ENCODE assay signal across 8 cellular contexts in genomic region chr15:65638681-65639089, GRCh38. TPM values are rescaled to one million over a fixed set of nuclear protein-coding genes. Genes with fewer than 3 reads are reported as not detected.
A peak's percentile ranks its signal among the peaks of the same experiment; 100 is the strongest.
DNase-seq lines count a peak whose midpoint lies in the region; ATAC-seq lines count a peak whose summit lies in the region.

No MANE protein-coding gene starts in this region.

- no peak overlapping the region for H2AFZ ChIP-seq in ACC112 (ENCODE audit: low read length, unreplicated experiment)

- H3K27me3 Mint-ChIP-seq in stimulated activated naive CD8-positive, alpha-beta T cell treated with anti-CD3 and anti-CD28 coated beads, Interleukin-15, amount 100 ng/mL, for 72 hours = no peaks in the 10 kb centered on the region

- H3K9me3 ChIP-seq in SJSA1 (replicated peaks) = no peaks in the 10 kb centered on the region

- H3K9me3 Mint-ChIP-seq in stimulated activated naive CD8-positive, alpha-beta T cell treated with anti-CD3 and anti-CD28 coated beads, Interleukin-15, amount 100 ng/mL, for 72 hours = no peaks in the 10 kb centered on the region

- H3K79me2 ChIP-seq in ACC112 (ENCODE audit: control insufficient read depth, insufficient read depth, low read length, unreplicated experiment) = no peaks in the 10 kb centered on the region

- H3K36me3 ChIP-seq in ACC112 (ENCODE audit: insufficient read depth, low read length) (no peaks in the 10 kb centered on the region), SJSA1 (no peaks in the 10 kb centered on the region)

- H3K27ac Mint-ChIP-seq in stimulated activated naive CD8-positive, alpha-beta T cell treated with anti-CD3 and anti-CD28 coated beads, Interleukin-15, amount 100 ng/mL, for 72 hours = peak overlapping the region in 1 of 2 donors; percentile 13

- H3K27ac ChIP-seq in ACC112 (ENCODE audit: low read depth, low read length) (no peak overlapping the region), SJSA1 (no peak overlapping the region)

- peak; percentile 72 for ATAC-seq in stimulated activated naive CD8-positive, alpha-beta T cell treated with anti-CD3 and anti-CD28 coated beads, Interleukin-15, amount 100 ng/mL, for 72 hours
- no peak for ATAC-seq in HG02970 (IDR thresholded peaks at IDR 0.05; ENCODE audit: low FRiP score, unreplicated experiment)

- peak overlapping the region; percentile 22 for H3K4me3 ChIP-seq in ACC112 (ENCODE audit: low read depth, low read length)
- no peak overlapping the region for H3K4me3 ChIP-seq in SJSA1

- H3K27me3 ChIP-seq in ACC112 (ENCODE audit: insufficient read depth, low read length) (no peaks in the 10 kb centered on the region), SJSA1 (replicated peaks) (no peaks in the 10 kb centered on the region)

- DNase-seq in GM04504 (ENCODE audit: low read depth) = peak; percentile 63
- peak; percentile 39 for DNase-seq in NCI-H1092 (lab: John Stamatoyannopoulos, UW)
- DNase-seq in SJSA1 (ENCODE audit: low read depth in 1 of 2, low spot score in 2 of 2) = peak; percentile 56 to 60
- peak; percentile 62 for DNase-seq in central memory CD4-positive, alpha-beta T cell
- peak; percentile 79 for DNase-seq in kidney glomerular epithelial cell (lab: John Stamatoyannopoulos, UW)
- peak; percentile 33 to 38 for DNase-seq in stimulated activated naive CD8-positive, alpha-beta T cell treated with anti-CD3 and anti-CD28 coated beads, Interleukin-15, amount 100 ng/mL, for 72 hours

- H3K4me1 ChIP-seq in ACC112 (ENCODE audit: control insufficient read depth, insufficient read depth, low read length, unreplicated experiment) = peaks cover 11% of the 10 kb centered on the region
- H3K4me1 ChIP-seq in SJSA1 (replicated peaks) = peaks cover 7% of the 10 kb centered on the region

- H3K4me1 Mint-ChIP-seq in stimulated activated naive CD8-positive, alpha-beta T cell treated with anti-CD3 and anti-CD28 coated beads, Interleukin-15, amount 100 ng/mL, for 72 hours = peaks cover 18% of the 10 kb centered on the region

- peak overlapping the region; percentile 14 to 20 for H3K4me3 Mint-ChIP-seq in stimulated activated naive CD8-positive, alpha-beta T cell treated with anti-CD3 and anti-CD28 coated beads, Interleukin-15, amount 100 ng/mL, for 72 hours

RNA-seq across cellular contexts. Expression of gene SLC24A1, which starts 16.9 kb away (rescaled TPM):
- 6.0 and 8.2 TPM in 2 replicates for total RNA-seq in SJSA1 (2014; rRNA removed; shearing (Covaris generic))

RNA-seq across cellular contexts. Expression of gene INTS14, which starts 27.8 kb away (rescaled TPM):
- 29.4 and 67.3 TPM in 2 replicates for total RNA-seq in SJSA1 (2014; rRNA removed; shearing (Covaris generic))
